In genomic region chr22:45181240-45181639, GRCh38 we compare ENCODE assay signal across 19 cellular contexts.
"Had no signal": no experiment of that assay in that cellular context is flagged by ENCODE, and none has a peak within 500 bp of the region (broad histone marks: within the 10 kb centered on the region; RNA-seq: fewer than 3 reads in every experiment).

No MANE protein-coding gene starts in this region.

- H3K4me1 ChIP-seq: gastrocnemius medialis, neural progenitor cell, pancreas, testis had no signal

- H3K9me3 Mint-ChIP-seq: activated B cell treated with CpG ODN at 0.5 μM for 24 hours; activated T-helper 2 cell treated with anti-CD3 and anti-CD28 coated beads, Interferon-gamma antibody, Interleukin-2, Interleukin-4, amounts not matched to agents 10 μg/mL and 5 μg/mL and 100 μg/mL, durations not matched to agents 14 hours and 24 hours and 36 hours; neural progenitor cell; T-helper 1 cell treated with Interleukin-12 subunit alpha and Interleukin-12 subunit beta and Interleukin-4 antibody, amounts not matched to agents 30 μg/mL and 1 μg/mL, for 36 hours had no signal

- H3K9ac ChIP-seq: neural progenitor cell had no signal

- ATAC-seq: gastrocnemius medialis, left ventricle myocardium superior, pancreas, SK-N-SH treated with all-trans-retinoic acid at 6 μM for 48 hours had no signal

- DNase-seq: activated B cell treated with CpG ODN at 0.5 μM for 24 hours; activated CD4-positive, alpha-beta T cell treated with anti-CD3 and anti-CD28 coated beads, Interleukin-2, amount 50 U/mL, for 1 hour; activated CD8-positive, alpha-beta memory T cell treated with anti-CD3 and anti-CD28 coated beads, Interleukin-2, amount 50 U/mL, for 4 hours; effector CD8-positive, alpha-beta T cell; gastrocnemius medialis; kidney; left ventricle myocardium superior; mesenchymal stem cell; pancreas; stimulated activated CD4-positive, alpha-beta T cell treated with anti-CD3 and anti-CD28 coated beads, Interleukin-12 subunit alpha, Interleukin-12 subunit beta, amount 100 ng/mL, for 4 hours; stimulated activated naive CD4-positive, alpha-beta T cell treated with Interleukin-2 at 50 U/mL for 16 hours; testis had no signal

- H3K4me3 Mint-ChIP-seq: activated B cell treated with CpG ODN at 0.5 μM for 24 hours; neural progenitor cell; T-helper 1 cell treated with Interleukin-12 subunit alpha and Interleukin-12 subunit beta and Interleukin-4 antibody, amounts not matched to agents 30 μg/mL and 1 μg/mL, for 36 hours had no signal

- H3K27me3 ChIP-seq: cardiac muscle cell, gastrocnemius medialis, neural progenitor cell, pancreas, testis had no signal

- H3K4me2 ChIP-seq: neural progenitor cell had no signal

- FAIRE-seq: colon, kidney, pancreas had no signal

- H3K27ac ChIP-seq: cardiac muscle cell, epithelial cell of prostate, gastrocnemius medialis, neural progenitor cell, pancreas, testis had no signal

- H3K27ac Mint-ChIP-seq: activated B cell treated with CpG ODN at 0.5 μM for 24 hours; activated T-helper 2 cell treated with anti-CD3 and anti-CD28 coated beads, Interferon-gamma antibody, Interleukin-2, Interleukin-4, amounts not matched to agents 10 μg/mL and 5 μg/mL and 100 μg/mL, durations not matched to agents 14 hours and 24 hours and 36 hours; neural progenitor cell; T-helper 1 cell treated with Interleukin-12 subunit alpha and Interleukin-12 subunit beta and Interleukin-4 antibody, amounts not matched to agents 30 μg/mL and 1 μg/mL, for 36 hours had no signal

- H3K4me3 ChIP-seq: cardiac muscle cell, gastrocnemius medialis, neural progenitor cell, pancreas, testis had no signal

- H3K27me3 Mint-ChIP-seq: activated B cell treated with CpG ODN at 0.5 μM for 24 hours had no signal

- H3K4me1 Mint-ChIP-seq: activated B cell treated with CpG ODN at 0.5 μM for 24 hours, neural progenitor cell had no signal

- H3K9me3 ChIP-seq: gastrocnemius medialis, pancreas, testis had no signal
